8 cellular contexts compared by ENCODE assay signal in genomic region chr12:118375348-118375747, GRCh38. TPM values are rescaled to one million over a fixed set of nuclear protein-coding genes. Genes with fewer than 3 reads are reported as not detected.
A peak's percentile ranks its signal among the peaks of the same experiment; 100 is the strongest.
DNase-seq lines count a peak whose midpoint lies in the region; ATAC-seq and TF ChIP-seq lines count a peak whose summit lies in the region.

No MANE protein-coding gene starts in this region.

- H3K79me2 ChIP-seq in OCI-LY3 (ENCODE audit: low read length): peaks cover 21% of the 10 kb centered on the region
- H3K79me2 ChIP-seq in trophoblast cell (ENCODE audit: control insufficient read depth, insufficient read depth, low read length, poor library complexity): peaks cover 10% of the 10 kb centered on the region

- H3K9me3 ChIP-seq in CD8-positive, alpha-beta memory T cell (ENCODE audit: low read length): no peaks in the 10 kb centered on the region
- no peaks in the 10 kb centered on the region for H3K9me3 ChIP-seq in OCI-LY3 (ENCODE audit: insufficient read depth, low read length)
- no peaks in the 10 kb centered on the region for H3K9me3 ChIP-seq in esophagus muscularis mucosa
- H3K9me3 ChIP-seq in trophoblast cell (ENCODE audit: insufficient read depth, low read depth, low read length): no peaks in the 10 kb centered on the region

- H3K9ac ChIP-seq in OCI-LY3 (ENCODE audit: low read length): peak overlapping the region; percentile 89; the same call in 1 of the 2 replicates
- no peak overlapping the region for H3K9ac ChIP-seq in trophoblast cell (ENCODE audit: low read length)

- TF ChIP-seq POLR2A in esophagus muscularis mucosa (IDR thresholded peaks at IDR 0.05; ENCODE audit: low read depth): no peak

- H4K20me1 ChIP-seq in OCI-LY3 (ENCODE audit: insufficient read depth, low read length): peaks cover 5% of the 10 kb centered on the region; the same call in 1 of the 2 replicates

- H3K27me3 ChIP-seq in CD8-positive, alpha-beta memory T cell (ENCODE audit: insufficient read depth, low read length, poor library complexity, severe bottlenecking): no peaks in the 10 kb centered on the region
- H3K27me3 ChIP-seq in OCI-LY3 (ENCODE audit: low read depth, low read length) (peaks cover 8% of the 10 kb centered on the region; the same call in 1 of the 2 replicates), esophagus muscularis mucosa (peaks cover 0 to 5% (median 0%) of the 10 kb centered on the region in 4 donors), trophoblast cell (ENCODE audit: insufficient read depth, low read length) (peaks cover 8% of the 10 kb centered on the region)

- no peak overlapping the region for H3K18ac ChIP-seq in trophoblast cell (ENCODE audit: low read length)

- H2AFZ ChIP-seq in OCI-LY3 (ENCODE audit: low read depth, low read length) (peak overlapping the region; percentile 88; the same call in 1 of the 2 replicates), trophoblast cell (ENCODE audit: insufficient read depth, low read length, poor library complexity) (no peak overlapping the region)

- H2BK12ac ChIP-seq in trophoblast cell (ENCODE audit: low read length): no peak overlapping the region

- TF ChIP-seq CTCF in OCI-LY3 (IDR thresholded peaks at IDR 0.05; ENCODE audit: low read depth, low read length) (no peak), esophagus muscularis mucosa (IDR thresholded peaks at IDR 0.05) (no peak)

- no peak overlapping the region for H3K4ac ChIP-seq in trophoblast cell (ENCODE audit: low read depth, low read length)

- H3K9me3 Mint-ChIP-seq in CD8-positive, alpha-beta memory T cell: no peaks in the 10 kb centered on the region

- H3K4me2 ChIP-seq in OCI-LY3 (ENCODE audit: low read length) (peak overlapping the region; percentile 98), trophoblast cell (ENCODE audit: low read length) (peak overlapping the region; percentile 98)

- CTCF ChIA-PET in CD8-positive, alpha-beta memory T cell (lab: Charles Lee): interaction anchor here (0.7 to 4.8 kb wide), 34 partner anchors 8 to 359 kb away, joined by 3 to 95 read pairs (median 5); partner anchors contain the start of genes PEBP1 and RFC5

- H2BK5ac ChIP-seq in trophoblast cell (ENCODE audit: low read depth, low read length, poor library complexity): no peak overlapping the region

- 77% methylated on average over 10 of the region's 10 CpGs for WGBS in esophagus muscularis mucosa
- no CpG with 5 or more reads among the region's 10 CpGs for WGBS in trophoblast cell (ENCODE audit: extremely low coverage, insufficient coverage, insufficient read length)

- H3K27ac Mint-ChIP-seq in CD8-positive, alpha-beta memory T cell: peak overlapping the region in 4 of 8 donors; percentile 33 to 99 (median 97)

- peak overlapping the region; percentile 86 for H3K4me3 ChIP-seq in CD8-positive, alpha-beta memory T cell (ENCODE audit: low read length)
- H3K4me3 ChIP-seq in OCI-LY3 (ENCODE audit: low read length) (peak overlapping the region; percentile 98), esophagus muscularis mucosa (peak overlapping the region in 3 of 4 donors; percentile 94 to 99 (median 96)), trophoblast cell (ENCODE audit: low read depth, low read length) (no peak overlapping the region)

- H3K4me1 ChIP-seq in CD8-positive, alpha-beta memory T cell (ENCODE audit: insufficient read depth, low read length): peaks cover 43% of the 10 kb centered on the region
- H3K4me1 ChIP-seq in OCI-LY3 (ENCODE audit: low read length): peaks cover 29% of the 10 kb centered on the region
- peaks cover 42 to 75% (median 56%) of the 10 kb centered on the region in 4 donors for H3K4me1 ChIP-seq in esophagus muscularis mucosa
- no peaks in the 10 kb centered on the region for H3K4me1 ChIP-seq in trophoblast cell (ENCODE audit: control insufficient read depth in 1 of 2, insufficient read depth in 2 of 2, low read length in 2 of 2)

- no peak overlapping the region for H4K91ac ChIP-seq in trophoblast cell (ENCODE audit: low read depth, low read length)

- H3K27me3 Mint-ChIP-seq in CD8-positive, alpha-beta memory T cell: peaks cover 0 to 3% of the 10 kb centered on the region in 2 donors

- H3K36me3 Mint-ChIP-seq in CD8-positive, alpha-beta memory T cell: peaks cover 0 to 30% (median 2%) of the 10 kb centered on the region in 3 donors

- ATAC-seq in HG02840 (IDR thresholded peaks at IDR 0.05; ENCODE audit: low FRiP score, unreplicated experiment) (no peak), HG03571 (IDR thresholded peaks at IDR 0.05; ENCODE audit: unreplicated experiment) (no peak), HG02970 (IDR thresholded peaks at IDR 0.05; ENCODE audit: low FRiP score, unreplicated experiment) (no peak)

- H4K12ac ChIP-seq in trophoblast cell (ENCODE audit: low read depth, low read length): no peak overlapping the region

- peak overlapping the region; percentile 42 to 99 (median 87) for H3K4me3 Mint-ChIP-seq in CD8-positive, alpha-beta memory T cell

- H4K8ac ChIP-seq in trophoblast cell (ENCODE audit: low read depth, low read length): no peak overlapping the region

- H3K14ac ChIP-seq in trophoblast cell (ENCODE audit: low read length): no peak overlapping the region

- TF ChIP-seq EP300 in esophagus muscularis mucosa (IDR thresholded peaks at IDR 0.05): no peak

- no peak overlapping the region for H3K27ac ChIP-seq in CD8-positive, alpha-beta memory T cell (ENCODE audit: low read depth, low read length)
- H3K27ac ChIP-seq in OCI-LY3 (ENCODE audit: low read length) (no peak overlapping the region), esophagus muscularis mucosa (replicated peaks in 1 of 4) (peak overlapping the region; percentile 88 to 96 (median 92)), trophoblast cell (ENCODE audit: low read depth, low read length) (no peak overlapping the region)

- H3K79me1 ChIP-seq in trophoblast cell (ENCODE audit: low read length): peaks cover 8% of the 10 kb centered on the region

- peaks cover 44 to 74% (median 52%) of the 10 kb centered on the region in 3 donors for H3K4me1 Mint-ChIP-seq in CD8-positive, alpha-beta memory T cell

- no peak overlapping the region for H2AK5ac ChIP-seq in trophoblast cell (ENCODE audit: low read length)

- no peak for DNase-seq in CD8-positive, alpha-beta memory T cell
- DNase-seq in esophagus muscularis mucosa (ENCODE audit: extremely low spot score) (no peak), trophoblast cell (no peak)
- DNase-seq in effector CD4-positive, alpha-beta T cell: no peak

- H2BK120ac ChIP-seq in trophoblast cell (ENCODE audit: insufficient read depth, low read length, poor library complexity): no peak overlapping the region

- H3K36me3 ChIP-seq in CD8-positive, alpha-beta memory T cell (ENCODE audit: insufficient read depth, low read length): peaks cover 5% of the 10 kb centered on the region
- H3K36me3 ChIP-seq in OCI-LY3 (replicated peaks; ENCODE audit: low read depth, low read length): peaks cover 10% of the 10 kb centered on the region
- H3K36me3 ChIP-seq in esophagus muscularis mucosa: peaks cover 7 to 18% (median 13%) of the 10 kb centered on the region in 4 donors
- H3K36me3 ChIP-seq in trophoblast cell (ENCODE audit: control insufficient read depth in 1 of 2, insufficient read depth in 2 of 2, low read length in 2 of 2): peaks cover 0 to 1% of the 10 kb centered on the region in 2 experiments

- POLR2A ChIA-PET in CD8-positive, alpha-beta memory T cell (lab: Charles Lee): interaction anchor here (1.2 to 1.8 kb wide), 2 partner anchors 17 to 254 kb away, joined by 5 to 27 read pairs; no protein-coding TSS in a partner anchor

- intact Hi-C loops in esophagus muscularis mucosa (cut with DNase I): loop anchor here (5.0 kb wide), 1 partner anchor 253 kb away; no protein-coding TSS in a partner anchor

- no peak overlapping the region for H3K23ac ChIP-seq in trophoblast cell (ENCODE audit: low read length)

RNA-seq across cellular contexts. Expression of gene SUDS3, which starts 1.0 kb away (rescaled TPM):
- 10 to 100 TPM; 23.8 to 25.1 TPM for total RNA-seq in CD8-positive, alpha-beta memory T cell
- 16.2 TPM for polyA plus RNA-seq in CD8-positive, alpha-beta memory T cell
- 10 to 100 TPM; 34.5 to 76.0 (median 62.7) TPM for total RNA-seq in esophagus muscularis mucosa
- polyA plus RNA-seq in trophoblast cell (2013): 27.1 and 27.9 TPM in 2 replicates

RNA-seq across cellular contexts. Expression of gene TAOK3, which starts 2.6 kb away (rescaled TPM):
- 10 to 100 TPM; 52.5 to 53.0 TPM for total RNA-seq in CD8-positive, alpha-beta memory T cell
- 129 TPM for polyA plus RNA-seq in CD8-positive, alpha-beta memory T cell
- total RNA-seq in esophagus muscularis mucosa: 10 to 100 TPM; 34.6 to 44.9 (median 39.6) TPM
- 8.2 and 8.4 TPM in 2 replicates for polyA plus RNA-seq in trophoblast cell (2013)

Comparison
In these comparisons a context has a peak if more than half of its experiments do, and no peak if none do; other contexts are left out.
1. H3K27ac ChIP-seq: peak in esophagus muscularis mucosa (4 of 4); none in CD8-positive, alpha-beta memory T cell (single experiment), OCI-LY3 (single experiment) and trophoblast cell (single experiment).